In the genomic region with DNA sequence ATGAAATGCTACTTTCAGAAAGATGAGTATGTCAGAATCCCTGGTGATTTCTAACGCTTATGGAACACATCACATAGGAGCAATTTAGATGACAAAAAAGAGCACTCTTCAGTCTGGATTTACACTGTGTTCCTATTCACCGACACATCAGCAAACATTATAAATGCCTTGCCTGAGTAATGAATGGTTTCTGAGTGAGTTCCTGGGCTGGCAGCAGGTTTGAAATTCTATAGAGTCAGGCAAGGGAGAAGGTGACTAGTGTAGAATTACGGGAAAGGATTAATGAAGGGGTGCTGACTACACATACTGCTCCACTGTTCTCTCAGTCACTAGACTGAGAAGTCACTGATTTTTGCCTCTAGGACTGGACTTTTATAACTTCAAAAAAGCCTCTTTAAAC, we compare ENCODE assay signal across 1 cellular context.
TF ChIP-seq lines count a peak whose summit lies in the region.

No MANE protein-coding gene starts in this region.

TF ChIP-seq in GM23338, 12 proteins besides CTCF, POLR2A, EP300 and RAD21 (continued from another document):
- TF ChIP-seq, protein P1, sequence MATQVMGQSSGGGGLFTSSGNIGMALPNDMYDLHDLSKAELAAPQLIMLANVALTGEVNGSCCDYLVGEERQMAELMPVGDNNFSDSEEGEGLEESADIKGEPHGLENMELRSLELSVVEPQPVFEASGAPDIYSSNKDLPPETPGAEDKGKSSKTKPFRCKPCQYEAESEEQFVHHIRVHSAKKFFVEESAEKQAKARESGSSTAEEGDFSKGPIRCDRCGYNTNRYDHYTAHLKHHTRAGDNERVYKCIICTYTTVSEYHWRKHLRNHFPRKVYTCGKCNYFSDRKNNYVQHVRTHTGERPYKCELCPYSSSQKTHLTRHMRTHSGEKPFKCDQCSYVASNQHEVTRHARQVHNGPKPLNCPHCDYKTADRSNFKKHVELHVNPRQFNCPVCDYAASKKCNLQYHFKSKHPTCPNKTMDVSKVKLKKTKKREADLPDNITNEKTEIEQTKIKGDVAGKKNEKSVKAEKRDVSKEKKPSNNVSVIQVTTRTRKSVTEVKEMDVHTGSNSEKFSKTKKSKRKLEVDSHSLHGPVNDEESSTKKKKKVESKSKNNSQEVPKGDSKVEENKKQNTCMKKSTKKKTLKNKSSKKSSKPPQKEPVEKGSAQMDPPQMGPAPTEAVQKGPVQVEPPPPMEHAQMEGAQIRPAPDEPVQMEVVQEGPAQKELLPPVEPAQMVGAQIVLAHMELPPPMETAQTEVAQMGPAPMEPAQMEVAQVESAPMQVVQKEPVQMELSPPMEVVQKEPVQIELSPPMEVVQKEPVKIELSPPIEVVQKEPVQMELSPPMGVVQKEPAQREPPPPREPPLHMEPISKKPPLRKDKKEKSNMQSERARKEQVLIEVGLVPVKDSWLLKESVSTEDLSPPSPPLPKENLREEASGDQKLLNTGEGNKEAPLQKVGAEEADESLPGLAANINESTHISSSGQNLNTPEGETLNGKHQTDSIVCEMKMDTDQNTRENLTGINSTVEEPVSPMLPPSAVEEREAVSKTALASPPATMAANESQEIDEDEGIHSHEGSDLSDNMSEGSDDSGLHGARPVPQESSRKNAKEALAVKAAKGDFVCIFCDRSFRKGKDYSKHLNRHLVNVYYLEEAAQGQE (IDR thresholded peaks at IDR 0.05; ENCODE audit: unreplicated experiment) = no peak
- TF ChIP-seq JUNB (IDR thresholded peaks at IDR 0.05; ENCODE audit: unreplicated experiment) (no peak), EZH2phosphoT487 (IDR thresholded peaks at IDR 0.05; ENCODE audit: unreplicated experiment) (no peak), ETS1 (IDR thresholded peaks at IDR 0.05) (no peak), POLR2AphosphoS5 (IDR thresholded peaks at IDR 0.05; ENCODE audit: low read depth) (no peak), ZNF331 (CRISPR knock-in tag; IDR thresholded peaks at IDR 0.05; ENCODE audit: low read depth) (no peak), STAT1 (IDR thresholded peaks at IDR 0.05; ENCODE audit: unreplicated experiment) (no peak), CREB1 (CRISPR knock-in tag; IDR thresholded peaks at IDR 0.05; ENCODE audit: low read depth) (no peak), ZNF462 (CRISPR knock-in tag; IDR thresholded peaks at IDR 0.05) (no peak), ZNF114 (CRISPR knock-in tag; IDR thresholded peaks at IDR 0.05) (no peak)
TF ChIP-seq in GM23338: peak in this region for 0.
